In the genomic region with DNA sequence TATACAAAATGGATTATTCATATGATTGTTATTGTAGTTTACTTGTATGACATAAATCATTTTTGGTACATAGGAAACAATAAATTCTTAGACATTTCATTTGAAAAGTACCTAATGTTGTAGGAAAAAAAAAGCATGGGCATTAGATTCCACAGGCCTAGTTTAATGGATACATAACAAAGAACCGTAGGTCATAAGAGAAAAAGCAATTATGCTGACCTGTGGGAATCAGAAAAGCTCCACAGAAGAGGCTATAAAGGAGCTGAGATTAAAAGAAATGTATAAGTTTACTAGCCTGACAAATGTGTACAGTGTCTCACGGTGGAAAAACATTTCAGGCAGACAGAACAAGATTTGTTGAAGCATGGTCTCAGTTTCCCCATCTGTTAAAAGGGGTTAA, we compare ENCODE assay signal across 17 cellular contexts. TPM values are rescaled to one million over a fixed set of nuclear protein-coding genes. Genes with fewer than 3 reads are reported as not detected.
"Had no signal": no experiment of that assay in that cellular context is flagged by ENCODE, and none has a peak within 500 bp of the region (broad histone marks: within the 10 kb centered on the region; RNA-seq: fewer than 3 reads in every experiment).

No MANE protein-coding gene starts in this region.

- ATAC-seq: esophagus mucosa, left ventricle myocardium superior, pancreas had no signal

- H3K36me3 ChIP-seq: ascending aorta, pancreas, sigmoid colon had no signal

- H3K27ac ChIP-seq: ascending aorta, pancreas, sigmoid colon, spleen, WERI-Rb-1 had no signal

- H3K27me3 ChIP-seq: ascending aorta, pancreas, sigmoid colon had no signal

- DNase-seq: activated CD4-positive, alpha-beta T cell treated with anti-CD3 and anti-CD28 coated beads for 1 hour; activated gamma-delta T cell; cerebellar nuclear complex; cortex of kidney; left ventricle myocardium superior; pancreas; sigmoid colon; spleen; stimulated activated CD4-positive, alpha-beta T cell treated with anti-CD3 and anti-CD28 coated beads, Interleukin-4, amount 100 ng/mL, for 4 hours; stimulated activated naive CD4-positive, alpha-beta T cell; T-helper 2 cell; WERI-Rb-1 had no signal

- H3K27ac Mint-ChIP-seq: activated naive CD4-positive, alpha-beta T cell treated with anti-CD3 and anti-CD28 coated beads, Interleukin-2, amount 50 U/mL, for 24 hours had no signal

- H3K9me3 Mint-ChIP-seq: activated naive CD4-positive, alpha-beta T cell treated with anti-CD3 and anti-CD28 coated beads, Interleukin-2, amount 50 U/mL, for 24 hours had no signal

- H3K9me3 ChIP-seq: ascending aorta, pancreas, spleen had no signal

- H3K36me3 Mint-ChIP-seq: activated naive CD4-positive, alpha-beta T cell treated with anti-CD3 and anti-CD28 coated beads, Interleukin-2, amount 50 U/mL, for 24 hours had no signal

- H3K4me3 ChIP-seq: ascending aorta, pancreas, sigmoid colon, spleen had no signal

- FAIRE-seq: pancreas had no signal

- H3K4me3 Mint-ChIP-seq: activated naive CD4-positive, alpha-beta T cell treated with anti-CD3 and anti-CD28 coated beads, Interleukin-2, amount 50 U/mL, for 24 hours had no signal

RNA-seq across cellular contexts. Expression of gene DEPDC1, which starts 3.7 kb away (rescaled TPM):
- total RNA-seq: ascending aorta had no signal

RNA-seq across cellular contexts. Expression of gene RPE65, which starts 43.4 kb away (rescaled TPM):
- total RNA-seq: activated CD8-positive, alpha-beta memory T cell treated with anti-CD3 and anti-CD28 coated beads for 36 hours; ascending aorta; esophagus mucosa; left ventricle myocardium superior; pancreas; sigmoid colon had no signal
- polyA plus RNA-seq: adipose tissue, pancreas had no signal
